Comparison of ENCODE assay signal across 1 cellular context in genomic region chr22:17583151-17583550, GRCh38.
TF ChIP-seq lines count a peak whose summit lies in the region.

No MANE protein-coding gene starts in this region.

TF ChIP-seq in SK-N-SH, 30 proteins besides CTCF, POLR2A, EP300 and RAD21 (continued from another document):
- no peak for TF ChIP-seq USF1 (IDR thresholded peaks at IDR 0.05; ENCODE audit: borderline replicate concordance, low read depth)
- TF ChIP-seq MAX (IDR thresholded peaks at IDR 0.05; ENCODE audit: low read depth): no peak
- no peak for TF ChIP-seq YY1 (IDR thresholded peaks at IDR 0.05; ENCODE audit: low read depth)
- TF ChIP-seq EZH2phosphoT487 (IDR thresholded peaks at IDR 0.05; ENCODE audit: borderline replicate concordance, low read depth): no peak
- TF ChIP-seq NFIC (IDR thresholded peaks at IDR 0.05; ENCODE audit: borderline replicate concordance): no peak
- TF ChIP-seq POLR2AphosphoS5 (IDR thresholded peaks at IDR 0.05; ENCODE audit: low read depth, low read length): no peak
